In the genomic region with DNA sequence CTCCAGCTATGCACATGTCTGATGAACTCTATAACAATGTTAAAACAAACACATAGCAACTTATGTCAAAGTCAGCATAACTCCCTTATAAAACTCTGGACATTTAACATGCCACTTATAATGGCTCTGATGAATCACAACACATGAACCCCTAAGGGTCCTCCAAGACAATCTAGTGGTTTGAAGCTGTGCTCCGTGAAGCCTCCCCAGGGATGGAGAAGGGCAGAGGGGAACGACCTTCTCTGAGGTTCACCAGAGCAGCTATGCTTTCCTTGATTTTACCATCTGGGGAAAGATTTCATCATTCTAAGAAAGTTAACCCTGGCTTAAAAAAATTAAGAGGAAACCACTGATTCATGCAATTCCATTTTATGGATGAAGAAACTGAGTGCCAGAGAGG, we compare ENCODE assay signal across 26 cellular contexts.
"Had no signal": no experiment of that assay in that cellular context is flagged by ENCODE, and none has a peak within 500 bp of the region (broad histone marks: within the 10 kb centered on the region; RNA-seq: fewer than 3 reads in every experiment).

No MANE protein-coding gene starts in this region.

- DNase-seq: activated B cell treated with CpG ODN at 0.5 μM for 24 hours; activated CD4-positive, alpha-beta memory T cell treated with anti-CD3 and anti-CD28 coated beads for 36 hours; activated CD4-positive, alpha-beta T cell treated with anti-CD3 and anti-CD28 coated beads for 4 hours; activated CD4-positive, alpha-beta T cell treated with anti-CD3 and anti-CD28 coated beads, Interleukin-2, amount 10 ng/mL, durations not matched to agents 24 days and 14 days; activated CD4-positive, alpha-beta T cell treated with anti-CD3 and anti-CD28 coated beads, Interleukin-2, amount 50 U/mL, for 1 hour; activated CD4-positive, alpha-beta T cell treated with anti-CD3 and anti-CD28 coated beads, Interleukin-2, amount 50 U/mL, for 4 hours; activated CD4-positive, CD25-positive, alpha-beta regulatory T cell treated with anti-CD3 and anti-CD28 coated beads, Interleukin-2, amount 50 U/mL, for 72 hours; activated CD8-positive, alpha-beta memory T cell treated with anti-CD3 and anti-CD28 coated beads, Interleukin-2, amount 50 U/mL, for 4 hours; activated CD8-positive, alpha-beta T cell treated with anti-CD3 and anti-CD28 coated beads for 36 hours; activated effector memory CD4-positive, alpha-beta T cell treated with anti-CD3 and anti-CD28 coated beads, Interleukin-2, amount 50 U/mL, for 16 hours; activated gamma-delta T cell treated with Interleukin-2 at 50 U/mL for 16 hours; activated naive CD4-positive, alpha-beta T cell treated with anti-CD3 and anti-CD28 coated beads, Interleukin-2, amount 10 ng/mL, durations not matched to agents 7 days and 5 days; activated naive CD4-positive, alpha-beta T cell treated with Interleukin-2 at 50 U/mL for 16 hours; activated naive CD8-positive, alpha-beta T cell treated with anti-CD3 and anti-CD28 coated beads, Interleukin-2, amount 10 ng/mL, durations not matched to agents 7 days and 5 days; activated naive CD8-positive, alpha-beta T cell treated with anti-CD3 and anti-CD28 coated beads, Interleukin-2, amount 50 U/mL, for 24 hours; activated T-cell treated with anti-CD3 and anti-CD28 coated beads for 4 hours; activated T-cell treated with anti-CD3 and anti-CD28 coated beads, Interleukin-2, amount 50 U/mL, for 1 hour; activated T-cell treated with anti-CD3 and anti-CD28 coated beads, Interleukin-2, amount 50 U/mL, for 4 hours; activated T-cell treated with anti-CD3 and anti-CD28 coated beads, Interleukin-2, amount 50 U/mL, for 72 hours; amygdala; anterior cingulate cortex; central memory CD4-positive, alpha-beta T cell; T-cell; T-helper 17 cell; T-helper 9 cell had no signal

- ATAC-seq: activated CD8-positive, alpha-beta T cell treated with anti-CD3 and anti-CD28 coated beads for 36 hours; activated naive CD8-positive, alpha-beta T cell treated with anti-CD3 and anti-CD28 coated beads, Interleukin-2, amount 50 U/mL, for 24 hours; activated T-cell treated with anti-CD3 and anti-CD28 coated beads, Interleukin-2, amount 50 U/mL, for 4 hours; activated T-cell treated with anti-CD3 and anti-CD28 coated beads, Interleukin-2, amount 50 U/mL, for 72 hours; activated T-helper 17 cell treated with anti-CD3 and anti-CD28 coated beads, Interleukin-2, amount 50 U/mL, for 72 hours; T-cell; T-helper 17 cell had no signal
